ENCODE assay signal across 1 cellular context in the genomic region with DNA sequence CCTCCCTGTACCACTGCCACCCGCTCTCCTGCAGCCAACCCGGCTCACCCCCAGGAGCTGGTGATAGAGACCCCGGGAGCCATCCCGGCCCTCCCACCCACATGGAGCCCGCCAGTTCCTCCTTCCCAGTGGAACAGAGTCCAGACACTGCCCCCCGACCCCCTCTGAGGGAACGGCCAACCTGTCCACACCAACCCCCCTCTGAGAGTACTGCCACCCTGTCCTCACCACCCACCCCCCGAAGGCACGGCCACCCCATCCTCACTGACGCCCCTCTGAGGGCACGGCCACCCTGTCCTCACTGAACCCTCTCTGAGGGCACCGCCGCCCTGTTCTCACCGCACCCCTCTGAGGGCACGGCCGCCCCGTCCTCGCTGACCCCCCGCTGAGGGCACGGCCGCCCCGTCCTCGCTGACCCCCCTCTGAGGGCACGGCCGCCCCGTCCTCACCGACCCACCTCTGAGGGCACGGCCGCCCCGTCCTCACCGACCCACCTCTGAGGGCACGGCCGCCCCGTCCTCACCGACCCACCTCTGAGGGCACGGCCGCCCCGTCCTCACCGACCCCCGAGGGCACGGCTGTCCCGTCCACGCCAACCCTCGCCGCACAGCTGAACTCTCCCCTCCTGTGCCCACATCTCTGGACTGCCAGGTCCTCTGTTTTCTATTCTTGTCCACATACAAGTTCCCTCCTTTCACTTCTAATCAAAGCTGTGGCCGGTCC.
TF ChIP-seq lines count a peak whose summit lies in the region.

No MANE protein-coding gene starts in this region.

TF ChIP-seq in HepG2, 621 proteins besides CTCF, POLR2A, EP300 and RAD21 (continued from another document):
- TF ChIP-seq FOXJ3 (CRISPR knock-in tag; IDR thresholded peaks at IDR 0.05; ENCODE audit: borderline replicate concordance), result no peak
